17 cellular contexts compared by ENCODE assay signal in genomic region chr12:96223411-96224218, GRCh38. TPM values are rescaled to one million over a fixed set of nuclear protein-coding genes. Genes with fewer than 3 reads are reported as not detected.
DNase-seq lines count a peak whose midpoint lies in the region; ATAC-seq, FAIRE-seq and TF ChIP-seq lines count a peak whose summit lies in the region.
"Had no signal": no experiment of that assay in that cellular context is flagged by ENCODE, and none has a peak within 500 bp of the region (broad histone marks: within the 10 kb centered on the region; RNA-seq: fewer than 3 reads in every experiment).

No MANE protein-coding gene starts in this region.

- H3K36me3 ChIP-seq in left ventricle myocardium inferior (peaks cover 10% of the 10 kb centered on the region), kidney (ENCODE audit: control insufficient read depth in 1 of 2, insufficient read depth in 2 of 2, low read length in 2 of 2) (peaks cover 0 to 8% of the 10 kb centered on the region in 2 donors)
- H3K36me3 ChIP-seq: gastrocnemius medialis had no signal

- H3K27ac ChIP-seq in left ventricle myocardium inferior (replicated peaks) (peak overlapping the region; percentile 58), kidney (ENCODE audit: low read depth in 2 of 2, low read length in 2 of 2) (no peak overlapping the region)
- H3K27ac ChIP-seq: parathyroid adenoma, PC-9, testis had no signal

- H3K4me1 Mint-ChIP-seq in activated T-cell treated with anti-CD3 and anti-CD28 coated beads, Interleukin-2, amount 50 U/mL, for 72 hours (ENCODE audit: low read depth): peaks cover 42% of the 10 kb centered on the region
- peaks cover 52% of the 10 kb centered on the region for H3K4me1 Mint-ChIP-seq in mesothelial cell of epicardium

- FAIRE-seq in kidney (lab: Jason Lieb, UNC): no peak
- FAIRE-seq: endometrium had no signal

- H3K36me3 Mint-ChIP-seq in activated T-cell treated with anti-CD3 and anti-CD28 coated beads, Interleukin-2, amount 50 U/mL, for 72 hours (ENCODE audit: insufficient read depth in 2 of 2): peaks cover 11% of the 10 kb centered on the region in 2 donors
- peaks cover 1% of the 10 kb centered on the region for H3K36me3 Mint-ChIP-seq in mesothelial cell of epicardium

- no peaks in the 10 kb centered on the region for H3K9me3 ChIP-seq in left ventricle myocardium inferior (replicated peaks)
- H3K9me3 ChIP-seq in kidney (ENCODE audit: control insufficient read depth in 1 of 2, low read length in 2 of 2): no peaks in the 10 kb centered on the region
- H3K9me3 ChIP-seq: gastrocnemius medialis, testis had no signal

- no peaks in the 10 kb centered on the region for H3K27me3 ChIP-seq in left ventricle myocardium inferior (ENCODE audit: low read depth)
- H3K27me3 ChIP-seq: gastrocnemius medialis, testis had no signal

- ATAC-seq in activated T-cell treated with anti-CD3 and anti-CD28 coated beads, Interleukin-2, amount 50 U/mL, for 72 hours (replicated peaks in 1 of 2): peak; percentile 33 to 63
- ATAC-seq: gastrocnemius medialis, WTC11 had no signal

- H3K9ac ChIP-seq in kidney (ENCODE audit: low read length in 2 of 2): no peak overlapping the region
- H3K9ac ChIP-seq: parathyroid adenoma had no signal

- no peak overlapping the region for H3K4me3 ChIP-seq in left ventricle myocardium inferior
- no peak overlapping the region for H3K4me3 ChIP-seq in kidney (ENCODE audit: low read length in 2 of 2)
- H3K4me3 ChIP-seq: gastrocnemius medialis, PC-9, testis had no signal

- intact Hi-C loops in left ventricle myocardium inferior (cut with micrococcal nuclease) (no loop called here), cardiac septum (cut with DNase I) (no loop called here), kidney (cut with DNase I) (no loop called here)

- H3K27me3 Mint-ChIP-seq in activated T-cell treated with anti-CD3 and anti-CD28 coated beads, Interleukin-2, amount 50 U/mL, for 72 hours (ENCODE audit: low read depth): no peaks in the 10 kb centered on the region
- H3K27me3 Mint-ChIP-seq in mesothelial cell of epicardium (ENCODE audit: low read depth): no peaks in the 10 kb centered on the region
- H3K27me3 Mint-ChIP-seq: central memory CD8-positive, alpha-beta T cell had no signal

- no peak for DNase-seq in left ventricle myocardium inferior
- DNase-seq in cardiac septum (ENCODE audit: low spot score): no peak
- no peak for DNase-seq in activated T-cell treated with anti-CD3 and anti-CD28 coated beads, Interleukin-2, amount 50 U/mL, for 72 hours
- no peak for DNase-seq in mesothelial cell of epicardium (ENCODE audit: low spot score in 2 of 2, unreplicated experiment in 2 of 2)
- DNase-seq in NCI-H2029 (lab: John Stamatoyannopoulos, UW): no peak
- no peak for DNase-seq in ureter (ENCODE audit: low spot score)
- no peak for DNase-seq in SHP77 treated with DMSO at 0.1 percent for 48 hours (lab: John Stamatoyannopoulos, UW)
- no peak for DNase-seq in kidney
- DNase-seq: gastrocnemius medialis; PC-9; stimulated activated CD4-positive, alpha-beta T cell treated with anti-CD3 and anti-CD28 coated beads, Interleukin-15, amount 100 ng/mL, for 24 hours; SW 1271; testis had no signal

- TF ChIP-seq CTCF in left ventricle myocardium inferior (IDR thresholded peaks at IDR 0.05; ENCODE audit: borderline replicate concordance): no peak
- no peak for TF ChIP-seq CTCF in mesothelial cell of epicardium (IDR thresholded peaks at IDR 0.05; ENCODE audit: unreplicated experiment)
- TF ChIP-seq CTCF in kidney (IDR thresholded peaks at IDR 0.05; ENCODE audit: borderline replicate concordance, extremely low read depth, insufficient read depth): no peak

- H3K4me1 ChIP-seq in left ventricle myocardium inferior (peaks cover 87% of the 10 kb centered on the region), kidney (ENCODE audit: control insufficient read depth in 1 of 2, insufficient read depth in 1 of 2, low read depth in 1 of 2, low read length in 2 of 2) (peaks cover 0 to 4% of the 10 kb centered on the region in 2 donors)
- H3K4me1 ChIP-seq: parathyroid adenoma had no signal

- peak overlapping the region in 1 of 2 donors; percentile 55 for H3K4me3 Mint-ChIP-seq in activated T-cell treated with anti-CD3 and anti-CD28 coated beads, Interleukin-2, amount 50 U/mL, for 72 hours
- no peak overlapping the region for H3K4me3 Mint-ChIP-seq in mesothelial cell of epicardium
- H3K4me3 Mint-ChIP-seq: central memory CD8-positive, alpha-beta T cell; WTC11 had no signal

- H3K27ac Mint-ChIP-seq in activated T-cell treated with anti-CD3 and anti-CD28 coated beads, Interleukin-2, amount 50 U/mL, for 72 hours: peak overlapping the region; percentile 78
- H3K27ac Mint-ChIP-seq in mesothelial cell of epicardium: peak overlapping the region; percentile 47
- H3K27ac Mint-ChIP-seq: WTC11 had no signal

- no peaks in the 10 kb centered on the region for H3K9me3 Mint-ChIP-seq in activated T-cell treated with anti-CD3 and anti-CD28 coated beads, Interleukin-2, amount 50 U/mL, for 72 hours
- peaks cover 2% of the 10 kb centered on the region for H3K9me3 Mint-ChIP-seq in mesothelial cell of epicardium
- H3K9me3 Mint-ChIP-seq: central memory CD8-positive, alpha-beta T cell; WTC11 had no signal

RNA-seq across cellular contexts. Expression of gene ELK3, which starts 29.4 kb away (rescaled TPM):
- total RNA-seq in left ventricle myocardium inferior (17.1 TPM), cardiac septum (18.6 TPM), mesothelial cell of epicardium (27.2 to 28.2 TPM (median 28.0 TPM) in 3 replicates), ureter (41.7 TPM), kidney (59.5 TPM)
- 10 to 100 TPM; 31.2 to 34.9 TPM for total RNA-seq in activated T-cell treated with anti-CD3 and anti-CD28 coated beads, Interleukin-2, amount 50 U/mL, for 72 hours
- 10.5 TPM for polyA plus RNA-seq in kidney (ENCODE audit: insufficient read depth, low read depth, low replicate concordance)
